In the genomic region with DNA sequence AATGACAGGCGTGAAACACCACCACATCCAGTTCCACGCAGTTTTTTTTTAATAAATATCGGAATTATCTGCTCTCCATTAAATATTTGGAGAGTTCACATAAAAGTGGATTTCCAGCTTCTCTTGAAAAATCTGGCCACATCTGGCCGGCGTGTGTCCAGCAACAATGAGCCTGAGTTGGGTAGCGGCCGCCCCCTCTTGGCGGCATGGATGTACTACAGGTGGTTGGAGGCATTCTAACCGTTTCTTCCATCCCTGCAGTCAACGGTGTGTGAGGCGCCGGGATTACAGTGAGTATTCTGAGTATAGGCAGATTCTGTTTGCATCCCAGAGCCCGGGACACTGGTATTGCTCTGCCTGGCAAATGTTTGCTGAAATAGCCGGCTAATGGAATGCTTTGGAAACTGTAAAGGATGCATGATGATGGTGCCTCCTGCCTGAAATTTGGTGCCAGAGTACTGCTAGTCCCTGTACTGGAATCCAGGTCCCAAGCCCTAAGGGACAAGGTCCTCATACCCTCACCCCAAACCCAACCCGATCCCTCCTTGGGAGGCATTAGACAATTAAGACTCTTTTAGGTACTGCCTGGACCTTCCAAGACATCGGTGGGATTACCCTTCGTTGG, we compare ENCODE assay signal across 8 cellular contexts. TPM values are rescaled to one million over a fixed set of nuclear protein-coding genes. Genes with fewer than 3 reads are reported as not detected.
DNase-seq lines count a peak whose midpoint lies in the region; ATAC-seq and TF ChIP-seq lines count a peak whose summit lies in the region.

No MANE protein-coding gene starts in this region.

- TF ChIP-seq CTCF in Calu3 (IDR thresholded peaks at IDR 0.05; ENCODE audit: unreplicated experiment) (peak; percentile 18), WTC11 (IDR thresholded peaks at IDR 0.05) (peak; percentile 91), epithelial cell of proximal tubule (conservative IDR thresholded peaks at IDR 0.05; ENCODE audit: low read depth, low read length) (peak; percentile 89), type B pancreatic cell (conservative IDR thresholded peaks at IDR 0.05) (peak; percentile 76)

- CTCF ChIA-PET in Calu3 (lab: Charles Lee) (interaction anchor here (0.6 to 1.1 kb wide), 3 partner anchors 13 to 113 kb away, joined by 5 to 8 read pairs (median 6); a partner anchor contains a TSS), WTC11 (lab: Charles Lee) (interaction anchor here (0.6 to 5.2 kb wide), 48 partner anchors 9 to 414 kb away, joined by 3 to 70 read pairs (median 5); a partner anchor contains a TSS)

- peak; percentile 83 for ATAC-seq in WTC11
- peak in 1 of 2 donors; percentile 32 for ATAC-seq in naive B cell (ENCODE audit: low read depth in 2 of 2)

- H3K4me3 Mint-ChIP-seq in Calu3 (ENCODE audit: low read depth, unreplicated experiment) (no peak overlapping the region), WTC11 (no peak overlapping the region), naive B cell (peak overlapping the region; percentile 58 to 92 (median 80)), type B pancreatic cell (no peak overlapping the region)

- BruUV-seq in Calu3 (replicated peaks; lab: Mats Ljungman, UMichigan): no TSS peak

- H3K27ac Mint-ChIP-seq in Calu3 (ENCODE audit: unreplicated experiment) (no peak overlapping the region), WTC11 (no peak overlapping the region; the same call in 1 of the 2 replicates), naive B cell (peak overlapping the region; percentile 78 to 98 (median 91)), type B pancreatic cell (no peak overlapping the region)

- peaks cover 38% of the 10 kb centered on the region for H3K27me3 Mint-ChIP-seq in Calu3 (ENCODE audit: unreplicated experiment)
- H3K27me3 Mint-ChIP-seq in WTC11 (ENCODE audit: low read depth): no peaks in the 10 kb centered on the region
- H3K27me3 Mint-ChIP-seq in naive B cell: no peaks in the 10 kb centered on the region
- no peaks in the 10 kb centered on the region for H3K27me3 Mint-ChIP-seq in type B pancreatic cell

- H3K9me3 Mint-ChIP-seq in Calu3 (ENCODE audit: low read depth, unreplicated experiment) (no peaks in the 10 kb centered on the region), WTC11 (peaks cover 3% of the 10 kb centered on the region; the same call in 1 of the 2 replicates), naive B cell (peaks cover 0 to 3% (median 0%) of the 10 kb centered on the region in 7 donors), type B pancreatic cell (no peaks in the 10 kb centered on the region)

- DNase-seq in Calu3 (peak; percentile 53), GM19238 (ENCODE audit: insufficient read length, low spot score) (peak; percentile 55), M059J (ENCODE audit: low read depth) (peak; percentile 58), WTC11 (ENCODE audit: low spot score) (peak; percentile 81), epithelial cell of proximal tubule (ENCODE audit: low read depth) (no peak), naive B cell (peak; percentile 57), type B pancreatic cell (ENCODE audit: extremely low spot score, unreplicated experiment) (no peak), HK-2 (ENCODE audit: unreplicated experiment) (no peak)

- H3K36me3 Mint-ChIP-seq in Calu3 (ENCODE audit: insufficient read depth, unreplicated experiment): no peaks in the 10 kb centered on the region
- H3K36me3 Mint-ChIP-seq in WTC11: no peaks in the 10 kb centered on the region
- H3K36me3 Mint-ChIP-seq in naive B cell: no peaks in the 10 kb centered on the region
- no peaks in the 10 kb centered on the region for H3K36me3 Mint-ChIP-seq in type B pancreatic cell

- POLR2A ChIA-PET in WTC11 (lab: Charles Lee): interaction anchor here (1.0 to 1.4 kb wide), 2 partner anchors 13 to 16 kb away, joined by 5 to 7 read pairs; a partner anchor contains a TSS

- H3K4me3 ChIP-seq in epithelial cell of proximal tubule (ENCODE audit: low read depth, low read length): no peak overlapping the region

- intact Hi-C loops in Calu3 (cut with micrococcal nuclease; ENCODE audit: unreplicated experiment): no loop called here

- H3K4me1 Mint-ChIP-seq in Calu3 (ENCODE audit: low read depth, unreplicated experiment): peaks cover 10% of the 10 kb centered on the region
- H3K4me1 Mint-ChIP-seq in WTC11: peaks cover 35% of the 10 kb centered on the region
- H3K4me1 Mint-ChIP-seq in naive B cell: peaks cover 68 to 99% (median 95%) of the 10 kb centered on the region in 3 donors
- peaks cover 14% of the 10 kb centered on the region for H3K4me1 Mint-ChIP-seq in type B pancreatic cell (ENCODE audit: unreplicated experiment)

TF ChIP-seq in WTC11, 78 proteins besides CTCF, POLR2A, EP300 and RAD21 (continues in another document):
- no peak for TF ChIP-seq FOXK1 (CRISPR knock-in tag; IDR thresholded peaks at IDR 0.05)
- no peak for TF ChIP-seq TEAD4 (CRISPR knock-in tag; IDR thresholded peaks at IDR 0.05)
- TF ChIP-seq, protein P1, sequence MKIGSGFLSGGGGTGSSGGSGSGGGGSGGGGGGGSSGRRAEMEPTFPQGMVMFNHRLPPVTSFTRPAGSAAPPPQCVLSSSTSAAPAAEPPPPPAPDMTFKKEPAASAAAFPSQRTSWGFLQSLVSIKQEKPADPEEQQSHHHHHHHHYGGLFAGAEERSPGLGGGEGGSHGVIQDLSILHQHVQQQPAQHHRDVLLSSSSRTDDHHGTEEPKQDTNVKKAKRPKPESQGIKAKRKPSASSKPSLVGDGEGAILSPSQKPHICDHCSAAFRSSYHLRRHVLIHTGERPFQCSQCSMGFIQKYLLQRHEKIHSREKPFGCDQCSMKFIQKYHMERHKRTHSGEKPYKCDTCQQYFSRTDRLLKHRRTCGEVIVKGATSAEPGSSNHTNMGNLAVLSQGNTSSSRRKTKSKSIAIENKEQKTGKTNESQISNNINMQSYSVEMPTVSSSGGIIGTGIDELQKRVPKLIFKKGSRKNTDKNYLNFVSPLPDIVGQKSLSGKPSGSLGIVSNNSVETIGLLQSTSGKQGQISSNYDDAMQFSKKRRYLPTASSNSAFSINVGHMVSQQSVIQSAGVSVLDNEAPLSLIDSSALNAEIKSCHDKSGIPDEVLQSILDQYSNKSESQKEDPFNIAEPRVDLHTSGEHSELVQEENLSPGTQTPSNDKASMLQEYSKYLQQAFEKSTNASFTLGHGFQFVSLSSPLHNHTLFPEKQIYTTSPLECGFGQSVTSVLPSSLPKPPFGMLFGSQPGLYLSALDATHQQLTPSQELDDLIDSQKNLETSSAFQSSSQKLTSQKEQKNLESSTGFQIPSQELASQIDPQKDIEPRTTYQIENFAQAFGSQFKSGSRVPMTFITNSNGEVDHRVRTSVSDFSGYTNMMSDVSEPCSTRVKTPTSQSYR (CRISPR knock-in tag; IDR thresholded peaks at IDR 0.05): no peak
- no peak for TF ChIP-seq ZBTB21 (CRISPR knock-in tag; IDR thresholded peaks at IDR 0.05; ENCODE audit: borderline replicate concordance)
- TF ChIP-seq, protein P2, sequence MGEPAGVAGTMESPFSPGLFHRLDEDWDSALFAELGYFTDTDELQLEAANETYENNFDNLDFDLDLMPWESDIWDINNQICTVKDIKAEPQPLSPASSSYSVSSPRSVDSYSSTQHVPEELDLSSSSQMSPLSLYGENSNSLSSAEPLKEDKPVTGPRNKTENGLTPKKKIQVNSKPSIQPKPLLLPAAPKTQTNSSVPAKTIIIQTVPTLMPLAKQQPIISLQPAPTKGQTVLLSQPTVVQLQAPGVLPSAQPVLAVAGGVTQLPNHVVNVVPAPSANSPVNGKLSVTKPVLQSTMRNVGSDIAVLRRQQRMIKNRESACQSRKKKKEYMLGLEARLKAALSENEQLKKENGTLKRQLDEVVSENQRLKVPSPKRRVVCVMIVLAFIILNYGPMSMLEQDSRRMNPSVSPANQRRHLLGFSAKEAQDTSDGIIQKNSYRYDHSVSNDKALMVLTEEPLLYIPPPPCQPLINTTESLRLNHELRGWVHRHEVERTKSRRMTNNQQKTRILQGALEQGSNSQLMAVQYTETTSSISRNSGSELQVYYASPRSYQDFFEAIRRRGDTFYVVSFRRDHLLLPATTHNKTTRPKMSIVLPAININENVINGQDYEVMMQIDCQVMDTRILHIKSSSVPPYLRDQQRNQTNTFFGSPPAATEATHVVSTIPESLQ (CRISPR knock-in tag; IDR thresholded peaks at IDR 0.05): no peak
- TF ChIP-seq NFATC4 (CRISPR knock-in tag; IDR thresholded peaks at IDR 0.05): no peak
- TF ChIP-seq ZNF121 (CRISPR knock-in tag; IDR thresholded peaks at IDR 0.05): no peak
- no peak for TF ChIP-seq RORB (CRISPR knock-in tag; IDR thresholded peaks at IDR 0.05)
- TF ChIP-seq, protein P3, sequence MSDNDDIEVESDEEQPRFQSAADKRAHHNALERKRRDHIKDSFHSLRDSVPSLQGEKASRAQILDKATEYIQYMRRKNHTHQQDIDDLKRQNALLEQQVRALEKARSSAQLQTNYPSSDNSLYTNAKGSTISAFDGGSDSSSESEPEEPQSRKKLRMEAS (CRISPR knock-in tag; IDR thresholded peaks at IDR 0.05): no peak
- no peak for TF ChIP-seq ELF4 (CRISPR knock-in tag; IDR thresholded peaks at IDR 0.05; ENCODE audit: low read depth)
- TF ChIP-seq SP1 (CRISPR knock-in tag; conservative IDR thresholded peaks at IDR 0.05): no peak
- TF ChIP-seq GRHL2 (CRISPR knock-in tag; IDR thresholded peaks at IDR 0.05; ENCODE audit: insufficient replicate concordance, severe bottlenecking): no peak

RNA-seq across cellular contexts. Expression of a gene that starts 13.6 kb away (rescaled TPM):
- total RNA-seq in Calu3 (2022): 21.1 and 22.4 TPM in 2 replicates
- total RNA-seq in M059J (2014; rRNA removed; shearing (Covaris generic)): 24.1 and 30.9 TPM in 2 replicates
- 33.1 to 36.2 TPM (median 33.2 TPM) in 3 replicates for total RNA-seq in WTC11 (2021)
- total RNA-seq in epithelial cell of proximal tubule: 16.1 and 18.0 TPM in 2 replicates
- polyA plus RNA-seq in naive B cell (ENCODE audit: low read depth in 6 of 6): 10 to 100 TPM; 37.6 to 74.5 (median 53.4) TPM
- total RNA-seq in type B pancreatic cell (ENCODE audit: low replicate concordance): 38.1 and 51.3 TPM in 2 replicates

RNA-seq across cellular contexts. Expression of a gene that starts 15.5 kb away (rescaled TPM):
- total RNA-seq in Calu3 (2022) (0.69 and 1.0 TPM in 2 replicates), WTC11 (2021) (8.2 to 12.4 TPM (median 8.6 TPM) in 3 replicates), epithelial cell of proximal tubule (3.0 and 3.4 TPM in 2 replicates), type B pancreatic cell (ENCODE audit: low replicate concordance) (11.2 and 24.3 TPM in 2 replicates)
- total RNA-seq in M059J (2014; rRNA removed; shearing (Covaris generic)): 1.5 and 2.1 TPM in 2 replicates
- polyA plus RNA-seq in naive B cell (ENCODE audit: low read depth in 6 of 6): 100 to 1,000 TPM in 3 of 6 donors, 10 to 100 TPM in 3; 76.4 to 143 (median 98.1) TPM

Comparison
In these comparisons a context has a peak if more than half of its experiments do, and no peak if none do; other contexts are left out.
1. DNase-seq: peak in Calu3 (single experiment), GM19238 (single experiment), M059J (single experiment), WTC11 (single experiment) and naive B cell (single experiment); none in epithelial cell of proximal tubule (single experiment), type B pancreatic cell (single experiment) and HK-2 (single experiment).
2. H3K27ac Mint-ChIP-seq: peak in naive B cell (6 of 6); none in Calu3 (single experiment), WTC11 (single experiment) and type B pancreatic cell (single experiment).
3. H3K4me3 Mint-ChIP-seq: peak in naive B cell (8 of 8); none in Calu3 (single experiment), WTC11 (single experiment) and type B pancreatic cell (single experiment).
4. CTCF ChIP-seq: peak in every context shown above with its lines; median percentile 91 in WTC11; 89 in epithelial cell of proximal tubule; 76 in type B pancreatic cell; 18 in Calu3.